ENCODE assay signal across 15 cellular contexts in the genomic region with DNA sequence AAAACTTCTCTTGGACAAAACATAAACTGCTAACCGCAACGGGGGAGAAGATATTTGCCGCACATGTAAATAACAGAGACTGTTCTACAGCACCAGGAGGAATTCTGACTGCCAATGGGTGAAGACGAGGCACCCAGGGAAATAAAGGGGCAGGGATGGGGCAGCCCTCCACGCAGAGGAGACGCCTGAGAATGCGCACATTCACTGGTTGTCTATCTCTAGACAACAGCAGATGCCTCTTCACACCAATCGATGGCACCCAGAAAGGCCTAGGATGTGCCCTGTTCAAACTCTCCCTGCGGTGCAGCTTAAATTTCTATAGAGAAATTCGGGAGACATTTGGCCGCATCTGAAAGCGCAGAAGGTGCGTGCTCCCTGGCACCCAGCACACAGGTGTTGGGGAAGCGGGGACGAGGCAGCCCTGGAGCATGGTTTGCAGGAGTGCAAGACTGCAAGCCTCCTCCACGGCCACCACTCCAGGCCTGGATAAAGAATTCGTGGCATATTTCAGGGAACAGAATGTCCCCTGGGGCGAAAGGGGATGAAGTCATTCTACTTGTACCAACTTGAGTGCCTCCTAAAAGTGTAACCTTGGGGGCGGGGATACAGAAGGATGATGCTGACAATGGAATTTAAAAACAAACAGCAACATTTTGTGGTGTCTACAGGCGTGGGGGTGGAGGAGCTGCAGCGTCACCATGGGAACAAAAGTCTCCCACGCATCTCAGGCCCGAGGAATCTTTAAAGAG. TPM values are rescaled to one million over a fixed set of nuclear protein-coding genes. Genes with fewer than 3 reads are reported as not detected.
DNase-seq lines count a peak whose midpoint lies in the region; ATAC-seq and TF ChIP-seq lines count a peak whose summit lies in the region.
"Had no signal": no experiment of that assay in that cellular context is flagged by ENCODE, and none has a peak within 500 bp of the region (broad histone marks: within the 10 kb centered on the region; RNA-seq: fewer than 3 reads in every experiment).

No MANE protein-coding gene starts in this region.

- peak overlapping the region; percentile 70 for H3K4me2 ChIP-seq in H9 (ENCODE audit: insufficient read depth, insufficient read length, low read length)
- H3K4me2 ChIP-seq: KMS-11 had no signal

- WGBS in H9 (ENCODE audit: extremely low coverage, insufficient read length, low lambda C conversion rate), result no CpG with 5 or more reads among the region's 23 CpGs

- no peaks in the 10 kb centered on the region for H3K36me3 ChIP-seq in SJCRH30

- no peak overlapping the region for H2BK5ac ChIP-seq in H9 (ENCODE audit: insufficient read length, low read length)

- H4K5ac ChIP-seq in H9 (ENCODE audit: insufficient read length, low read depth, low read length), result no peak overlapping the region

- no peak overlapping the region for H3K9ac ChIP-seq in H9 (ENCODE audit: extremely low read depth, insufficient read length, low read length)
- H3K9ac ChIP-seq: KMS-11 had no signal

- H3K4me1 ChIP-seq in H9 (ENCODE audit: insufficient read depth, low read length) (peaks cover 7% of the 10 kb centered on the region; the same call in 1 of the 2 replicates), SJCRH30 (no peaks in the 10 kb centered on the region)

- H2BK120ac ChIP-seq in H9 (ENCODE audit: low read depth, low read length, poor library complexity, severe bottlenecking), result no peak overlapping the region

- peak; percentile 40 for DNase-seq in H9
- DNase-seq in SJCRH30, result peak; percentile 9 to 22
- peak; percentile 60 for DNase-seq in fibroblast of villous mesenchyme (ENCODE audit: low read depth)
- peak; percentile 45 for DNase-seq in posterior vena cava (ENCODE audit: low spot score)
- DNase-seq in endothelial cell (ENCODE audit: low spot score), result no peak
- DNase-seq in NCI-H146 treated with DMSO at 0.1 percent for 48 hours (lab: John Stamatoyannopoulos, UW; ENCODE audit: unreplicated experiment), result no peak
- DNase-seq: body of pancreas; CD8-positive, alpha-beta memory T cell; NCI-H510A had no signal

- H3K56ac ChIP-seq in H9 (ENCODE audit: insufficient read length, low read depth, low read length), result no peak overlapping the region

- no peak overlapping the region for H2AK5ac ChIP-seq in H9 (ENCODE audit: insufficient read length, low read length)

- peaks cover 29% of the 10 kb centered on the region for H3K23me2 ChIP-seq in H9 (ENCODE audit: insufficient read length, low read depth, low read length, poor library complexity, severe bottlenecking)

- ATAC-seq in HG03342 (IDR thresholded peaks at IDR 0.05; ENCODE audit: unreplicated experiment) (no peak), HG03280 (IDR thresholded peaks at IDR 0.05; ENCODE audit: unreplicated experiment) (no peak)
- ATAC-seq: body of pancreas; stimulated activated memory B cell treated with anti-CD40 and anti-IgM and Interleukin-4, amounts not matched to agents 10 μg/mL and 1 μg/mL and 100 μg/mL, for 72 hours had no signal

- H3K4me3 Mint-ChIP-seq in H9 (peak overlapping the region; percentile 81 to 98), endothelial cell (ENCODE audit: unreplicated experiment) (no peak overlapping the region)
- H3K4me3 Mint-ChIP-seq: activated T-helper 1 cell treated with anti-CD3 and anti-CD28 coated beads, Interleukin-12 subunit alpha, Interleukin-12 subunit beta, Interleukin-2, Interleukin-4 antibody, amounts not matched to agents 30 ng/mL and 10 ng/mL and 1 ng/mL, durations not matched to agents 14 hours and 24 hours and 36 hours; stimulated activated memory B cell treated with anti-CD40 and anti-IgM and Interleukin-4, amounts not matched to agents 10 μg/mL and 1 μg/mL and 100 μg/mL, for 72 hours had no signal

- no peak overlapping the region for H3K23ac ChIP-seq in H9 (ENCODE audit: insufficient read length, low read depth, low read length)

- H4K20me1 ChIP-seq in H9 (ENCODE audit: control insufficient read depth, insufficient read depth, insufficient read length), result no peaks in the 10 kb centered on the region

- no peak for TF ChIP-seq CTCF in H9 (conservative IDR thresholded peaks at IDR 0.05)
- TF ChIP-seq CTCF in fibroblast of villous mesenchyme (IDR thresholded peaks at IDR 0.05; ENCODE audit: insufficient read depth, low read depth, low read length), result no peak
- no peak for TF ChIP-seq CTCF in endothelial cell (IDR thresholded peaks at IDR 0.05; ENCODE audit: unreplicated experiment)

- H3K79me2 ChIP-seq in H9 (ENCODE audit: insufficient read depth, low read length), result no peaks in the 10 kb centered on the region

- no peak overlapping the region for H3K4me3 ChIP-seq in SJCRH30
- no peak overlapping the region for H3K4me3 ChIP-seq in fibroblast of villous mesenchyme (ENCODE audit: low read depth, low read length)
- H3K4me3 ChIP-seq: body of pancreas had no signal

- no peaks in the 10 kb centered on the region for H3K79me1 ChIP-seq in H9 (ENCODE audit: insufficient read depth, low read depth, low read length, poor library complexity, severe bottlenecking)

- intact Hi-C loops in posterior vena cava (cut with DNase I), result no loop called here

- no peak overlapping the region for H4K91ac ChIP-seq in H9 (ENCODE audit: insufficient read length, low read depth, low read length)

- H3K4me1 Mint-ChIP-seq in H9, result peaks cover 47 to 65% of the 10 kb centered on the region in 2 experiments
- peaks cover 9% of the 10 kb centered on the region for H3K4me1 Mint-ChIP-seq in endothelial cell (ENCODE audit: unreplicated experiment)

- no peak overlapping the region for H3K14ac ChIP-seq in H9 (ENCODE audit: insufficient read depth, low read length)

- peaks cover 38% of the 10 kb centered on the region; the same call in 1 of the 2 replicates for H3K27me3 ChIP-seq in H9 (ENCODE audit: insufficient read depth, low read length)
- no peaks in the 10 kb centered on the region for H3K27me3 ChIP-seq in SJCRH30

- no peaks in the 10 kb centered on the region for H3K9me3 ChIP-seq in H9 (ENCODE audit: control insufficient read depth, low read depth, low read length)
- no peaks in the 10 kb centered on the region for H3K9me3 ChIP-seq in SJCRH30 (replicated peaks)
- H3K9me3 ChIP-seq: body of pancreas had no signal

- H4K8ac ChIP-seq in H9 (replicated peaks; ENCODE audit: insufficient read length, low read depth, low read length), result no peak overlapping the region

- H3K27ac ChIP-seq in H9 (ENCODE audit: insufficient read length, low read depth, low read length) (no peak overlapping the region), SJCRH30 (no peak overlapping the region)
- H3K27ac ChIP-seq: body of pancreas had no signal

- H3K36me3 Mint-ChIP-seq in H9 (ENCODE audit: insufficient read depth in 1 of 3, low read depth in 3 of 3) (peaks cover 2 to 21% (median 6%) of the 10 kb centered on the region in 3 experiments; a peak in 6 of 7 replicates), endothelial cell (ENCODE audit: low read depth, unreplicated experiment) (no peaks in the 10 kb centered on the region)
- H3K36me3 Mint-ChIP-seq: CD8-positive, alpha-beta memory T cell; stimulated activated memory B cell treated with anti-CD40 and anti-IgM and Interleukin-4, amounts not matched to agents 10 μg/mL and 1 μg/mL and 100 μg/mL, for 72 hours had no signal

- no peak overlapping the region for H2BK20ac ChIP-seq in H9 (ENCODE audit: low read depth, low read length, poor library complexity, severe bottlenecking)

- no peak overlapping the region for H2AFZ ChIP-seq in H9 (ENCODE audit: low read length)

- H3K27ac Mint-ChIP-seq in H9 (no peak overlapping the region), endothelial cell (ENCODE audit: unreplicated experiment) (no peak overlapping the region)
- H3K27ac Mint-ChIP-seq: activated T-helper 1 cell treated with anti-CD3 and anti-CD28 coated beads, Interleukin-12 subunit alpha, Interleukin-12 subunit beta, Interleukin-2, Interleukin-4 antibody, amounts not matched to agents 30 ng/mL and 10 ng/mL and 1 ng/mL, durations not matched to agents 14 hours and 24 hours and 36 hours; CD8-positive, alpha-beta memory T cell; stimulated activated memory B cell treated with anti-CD40 and anti-IgM and Interleukin-4, amounts not matched to agents 10 μg/mL and 1 μg/mL and 100 μg/mL, for 72 hours had no signal

- H3K27me3 Mint-ChIP-seq in H9 (ENCODE audit: low read depth) (peaks cover 75% of the 10 kb centered on the region), endothelial cell (ENCODE audit: unreplicated experiment) (peaks cover 25% of the 10 kb centered on the region)

- no peak overlapping the region for H3T11ph ChIP-seq in H9 (ENCODE audit: low read length)

- H3K4ac ChIP-seq in H9 (ENCODE audit: low read depth, low read length), result no peak overlapping the region

- H2BK15ac ChIP-seq in H9 (ENCODE audit: low read depth, low read length), result no peak overlapping the region

- H3K9me3 Mint-ChIP-seq in H9, result peaks cover 2 to 20% of the 10 kb centered on the region in 2 experiments; a peak in 2 of 5 replicates
- H3K9me3 Mint-ChIP-seq in endothelial cell (ENCODE audit: unreplicated experiment), result no peaks in the 10 kb centered on the region
- H3K9me3 Mint-ChIP-seq: activated T-helper 1 cell treated with anti-CD3 and anti-CD28 coated beads, Interleukin-12 subunit alpha, Interleukin-12 subunit beta, Interleukin-2, Interleukin-4 antibody, amounts not matched to agents 30 ng/mL and 10 ng/mL and 1 ng/mL, durations not matched to agents 14 hours and 24 hours and 36 hours had no signal

- no peak overlapping the region for H3K18ac ChIP-seq in H9 (ENCODE audit: insufficient read length, low read depth, low read length)

- H2BK12ac ChIP-seq in H9 (ENCODE audit: insufficient read length, low read depth, low read length), result no peak overlapping the region

RNA-seq across cellular contexts. Expression of gene IRX2, which starts 6.3 kb away (rescaled TPM):
- 91.6 and 94.4 TPM in 2 replicates for total RNA-seq in H9 (2021)
- total RNA-seq in SJCRH30 (2014; rRNA removed; shearing (Covaris generic)), result 6.1 and 6.4 TPM in 2 replicates
- total RNA-seq in fibroblast of villous mesenchyme, result 0.32 and 3.0 TPM in 2 replicates
- under 1 TPM; 0.19 to 0.38 TPM for total RNA-seq in posterior vena cava
- total RNA-seq in endothelial cell (ENCODE audit: unreplicated experiment), result 0.72 TPM
- total RNA-seq: activated T-helper 1 cell treated with anti-CD3 and anti-CD28 coated beads, Interleukin-12 subunit alpha, Interleukin-12 subunit beta, Interleukin-2, Interleukin-4 antibody, amounts not matched to agents 30 ng/mL and 10 ng/mL and 1 ng/mL, durations not matched to agents 14 hours and 24 hours and 36 hours; CD8-positive, alpha-beta memory T cell; endothelial cell of umbilical vein had no signal

Comparison
In these comparisons a context has a peak if more than half of its experiments do, and no peak if none do; other contexts are left out.
1. DNase-seq: peak in H9 (single experiment), SJCRH30 (2 of 2), fibroblast of villous mesenchyme (single experiment) and posterior vena cava (single experiment); none in endothelial cell (single experiment) and NCI-H146 treated with DMSO at 0.1 percent for 48 hours (single experiment).
2. RNA of gene IRX2, which starts 6.3 kb away (total RNA-seq): 91.6 to 94.4 TPM in H9; 6.1 to 6.4 TPM in SJCRH30, 0.32 to 3.0 TPM in fibroblast of villous mesenchyme, 0.72 TPM in endothelial cell (single experiment) and 0.19 to 0.38 TPM in posterior vena cava; every median in the first group is over 10 times any median in the second.